In genomic region chr1:6756455-6756854, GRCh38 we compare ENCODE assay signal across 23 cellular contexts.
"Had no signal": no experiment of that assay in that cellular context is flagged by ENCODE, and none has a peak within 500 bp of the region (broad histone marks: within the 10 kb centered on the region; RNA-seq: fewer than 3 reads in every experiment).

No MANE protein-coding gene starts in this region.

- H3K9me3 Mint-ChIP-seq: endodermal cell; immature natural killer cell; natural killer cell treated with Interleukin-12 subunit alpha and Interleukin-12 subunit beta and Interleukin-15 and Interleukin-18, amount 100 ng/mL, for 72 hours; neural progenitor cell had no signal

- H3K4me1 ChIP-seq: left ventricle myocardium inferior, lower lobe of right lung, neural progenitor cell, tibial artery, upper lobe of left lung, uterus had no signal

- H3K4me3 Mint-ChIP-seq: endodermal cell; immature natural killer cell; natural killer cell treated with Interleukin-12 subunit alpha and Interleukin-12 subunit beta and Interleukin-15 and Interleukin-18, amount 100 ng/mL, for 72 hours; neural progenitor cell had no signal

- H3K4me2 ChIP-seq: neural progenitor cell had no signal

- H3K4me3 ChIP-seq: left ventricle myocardium inferior, lower lobe of right lung, neural progenitor cell, ovary, suprapubic skin, tibial artery, upper lobe of left lung, uterus had no signal

- H3K27me3 ChIP-seq: neural progenitor cell, ovary, suprapubic skin, upper lobe of left lung, uterus had no signal

- H3K4me1 Mint-ChIP-seq: endodermal cell, immature natural killer cell, neural progenitor cell had no signal

- DNase-seq: endodermal cell; erythroblast; foreskin keratinocyte; immature natural killer cell; left ventricle myocardium inferior; lower lobe of right lung; mesenchymal stem cell; midbrain; nucleus accumbens; ovary; right cardiac atrium; small intestine; stimulated activated CD4-positive, alpha-beta T cell treated with anti-CD3 and anti-CD28 coated beads, Interleukin-12 subunit alpha, Interleukin-12 subunit beta, amount 100 ng/mL, for 4 hours; stimulated activated naive CD4-positive, alpha-beta T cell treated with Interleukin-2 at 50 U/mL for 16 hours; tibial artery; upper lobe of left lung; uterus had no signal

- H3K9ac ChIP-seq: neural progenitor cell had no signal

- H3K36me3 Mint-ChIP-seq: immature natural killer cell; natural killer cell treated with Interleukin-12 subunit alpha and Interleukin-12 subunit beta and Interleukin-15 and Interleukin-18, amount 100 ng/mL, for 72 hours; neural progenitor cell had no signal

- H3K36me3 ChIP-seq: left ventricle myocardium inferior, lower lobe of right lung, neural progenitor cell, ovary, suprapubic skin, tibial artery, upper lobe of left lung, uterus had no signal

- H3K9me3 ChIP-seq: left ventricle myocardium inferior, lower lobe of right lung, ovary, suprapubic skin, tibial artery, upper lobe of left lung, uterus had no signal

- FAIRE-seq: endothelial cell of umbilical vein, keratinocyte, small intestine had no signal

- H3K27ac Mint-ChIP-seq: endodermal cell; immature natural killer cell; natural killer cell treated with Interleukin-12 subunit alpha and Interleukin-12 subunit beta and Interleukin-15 and Interleukin-18, amount 100 ng/mL, for 72 hours; neural progenitor cell; progenitor cell of endocrine pancreas had no signal

- ATAC-seq: foreskin keratinocyte; lower lobe of right lung; natural killer cell treated with Interleukin-12 subunit alpha and Interleukin-12 subunit beta and Interleukin-15 and Interleukin-18, amount 100 ng/mL, for 72 hours; right cardiac atrium had no signal

- H2AFZ ChIP-seq: neural progenitor cell had no signal

- H3K27ac ChIP-seq: foreskin keratinocyte, left ventricle myocardium inferior, lower lobe of right lung, neural progenitor cell, ovary, suprapubic skin, tibial artery, upper lobe of left lung, uterus had no signal
